Comparison of ENCODE assay signal across 1 cellular context in the genomic region with DNA sequence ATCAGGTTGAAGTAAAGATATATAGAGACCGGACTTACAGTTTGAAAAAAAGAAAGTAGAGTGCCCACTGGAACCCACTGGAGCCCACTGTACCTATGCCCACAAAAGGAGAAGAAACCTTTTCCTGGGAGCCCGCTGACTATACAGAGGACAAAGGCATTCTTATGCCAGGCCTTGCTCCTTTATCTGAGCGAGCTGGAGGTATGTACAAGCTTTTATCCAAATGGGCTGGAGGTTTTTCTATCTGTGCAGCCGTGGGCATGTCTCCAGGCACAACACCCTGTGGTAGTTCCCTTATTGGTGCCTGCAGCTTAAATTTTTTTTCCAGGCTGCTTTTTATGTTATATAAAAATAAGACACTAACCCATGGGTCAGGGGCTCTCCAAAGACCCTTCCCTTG.
TF ChIP-seq lines count a peak whose summit lies in the region.

No MANE protein-coding gene starts in this region.

TF ChIP-seq in HepG2, 621 proteins besides CTCF, POLR2A, EP300 and RAD21:
- TF ChIP-seq ZNF569 (CRISPR knock-in tag; IDR thresholded peaks at IDR 0.05; ENCODE audit: borderline replicate concordance): no peak
- TF ChIP-seq, protein P1, sequence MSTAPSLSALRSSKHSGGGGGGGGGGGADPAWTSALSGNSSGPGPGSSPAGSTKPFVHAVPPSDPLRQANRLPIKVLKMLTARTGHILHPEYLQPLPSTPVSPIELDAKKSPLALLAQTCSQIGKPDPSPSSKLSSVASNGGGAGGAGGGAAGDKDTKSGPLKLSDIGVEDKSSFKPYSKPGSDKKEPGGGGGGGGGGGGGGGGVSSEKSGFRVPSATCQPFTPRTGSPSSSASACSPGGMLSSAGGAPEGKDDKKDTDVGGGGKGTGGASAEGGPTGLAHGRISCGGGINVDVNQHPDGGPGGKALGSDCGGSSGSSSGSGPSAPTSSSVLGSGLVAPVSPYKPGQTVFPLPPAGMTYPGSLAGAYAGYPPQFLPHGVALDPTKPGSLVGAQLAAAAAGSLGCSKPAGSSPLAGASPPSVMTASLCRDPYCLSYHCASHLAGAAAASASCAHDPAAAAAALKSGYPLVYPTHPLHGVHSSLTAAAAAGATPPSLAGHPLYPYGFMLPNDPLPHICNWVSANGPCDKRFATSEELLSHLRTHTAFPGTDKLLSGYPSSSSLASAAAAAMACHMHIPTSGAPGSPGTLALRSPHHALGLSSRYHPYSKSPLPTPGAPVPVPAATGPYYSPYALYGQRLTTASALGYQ (CRISPR knock-in tag; IDR thresholded peaks at IDR 0.05): no peak
- TF ChIP-seq HNRNPL (IDR thresholded peaks at IDR 0.05; ENCODE audit: low read depth, low read length): no peak
- TF ChIP-seq, protein P2, sequence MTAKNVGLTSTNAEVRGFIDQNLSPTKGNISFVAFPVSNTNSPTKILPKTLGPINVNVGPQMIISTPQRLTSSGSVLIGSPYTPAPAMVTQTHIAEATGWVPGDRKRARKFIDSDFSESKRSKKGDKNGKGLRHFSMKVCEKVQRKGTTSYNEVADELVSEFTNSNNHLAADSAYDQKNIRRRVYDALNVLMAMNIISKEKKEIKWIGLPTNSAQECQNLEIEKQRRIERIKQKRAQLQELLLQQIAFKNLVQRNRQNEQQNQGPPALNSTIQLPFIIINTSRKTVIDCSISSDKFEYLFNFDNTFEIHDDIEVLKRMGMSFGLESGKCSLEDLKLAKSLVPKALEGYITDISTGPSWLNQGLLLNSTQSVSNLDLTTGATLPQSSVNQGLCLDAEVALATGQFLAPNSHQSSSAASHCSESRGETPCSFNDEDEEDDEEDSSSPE (CRISPR knock-in tag; IDR thresholded peaks at IDR 0.05): no peak
- TF ChIP-seq NFRKB (IDR thresholded peaks at IDR 0.05): no peak
- no peak for TF ChIP-seq ZNF720 (CRISPR knock-in tag; IDR thresholded peaks at IDR 0.05)
- no peak for TF ChIP-seq PRMT3 (CRISPR knock-in tag; IDR thresholded peaks at IDR 0.05; ENCODE audit: borderline replicate concordance, low read depth)
- TF ChIP-seq ZFYVE20 (CRISPR knock-in tag; IDR thresholded peaks at IDR 0.05; ENCODE audit: borderline replicate concordance, low read depth): no peak
- TF ChIP-seq, protein P3, sequence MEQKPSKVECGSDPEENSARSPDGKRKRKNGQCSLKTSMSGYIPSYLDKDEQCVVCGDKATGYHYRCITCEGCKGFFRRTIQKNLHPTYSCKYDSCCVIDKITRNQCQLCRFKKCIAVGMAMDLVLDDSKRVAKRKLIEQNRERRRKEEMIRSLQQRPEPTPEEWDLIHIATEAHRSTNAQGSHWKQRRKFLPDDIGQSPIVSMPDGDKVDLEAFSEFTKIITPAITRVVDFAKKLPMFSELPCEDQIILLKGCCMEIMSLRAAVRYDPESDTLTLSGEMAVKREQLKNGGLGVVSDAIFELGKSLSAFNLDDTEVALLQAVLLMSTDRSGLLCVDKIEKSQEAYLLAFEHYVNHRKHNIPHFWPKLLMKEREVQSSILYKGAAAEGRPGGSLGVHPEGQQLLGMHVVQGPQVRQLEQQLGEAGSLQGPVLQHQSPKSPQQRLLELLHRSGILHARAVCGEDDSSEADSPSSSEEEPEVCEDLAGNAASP (CRISPR knock-in tag; IDR thresholded peaks at IDR 0.05; ENCODE audit: borderline replicate concordance): no peak
- no peak for TF ChIP-seq ZSCAN22 (CRISPR knock-in tag; IDR thresholded peaks at IDR 0.05)
- TF ChIP-seq ZSCAN12 (CRISPR knock-in tag; IDR thresholded peaks at IDR 0.05): no peak
- no peak for TF ChIP-seq ZNF564 (CRISPR knock-in tag; IDR thresholded peaks at IDR 0.05)
- TF ChIP-seq ZNF563 (CRISPR knock-in tag; IDR thresholded peaks at IDR 0.05): no peak
- TF ChIP-seq, protein P4, sequence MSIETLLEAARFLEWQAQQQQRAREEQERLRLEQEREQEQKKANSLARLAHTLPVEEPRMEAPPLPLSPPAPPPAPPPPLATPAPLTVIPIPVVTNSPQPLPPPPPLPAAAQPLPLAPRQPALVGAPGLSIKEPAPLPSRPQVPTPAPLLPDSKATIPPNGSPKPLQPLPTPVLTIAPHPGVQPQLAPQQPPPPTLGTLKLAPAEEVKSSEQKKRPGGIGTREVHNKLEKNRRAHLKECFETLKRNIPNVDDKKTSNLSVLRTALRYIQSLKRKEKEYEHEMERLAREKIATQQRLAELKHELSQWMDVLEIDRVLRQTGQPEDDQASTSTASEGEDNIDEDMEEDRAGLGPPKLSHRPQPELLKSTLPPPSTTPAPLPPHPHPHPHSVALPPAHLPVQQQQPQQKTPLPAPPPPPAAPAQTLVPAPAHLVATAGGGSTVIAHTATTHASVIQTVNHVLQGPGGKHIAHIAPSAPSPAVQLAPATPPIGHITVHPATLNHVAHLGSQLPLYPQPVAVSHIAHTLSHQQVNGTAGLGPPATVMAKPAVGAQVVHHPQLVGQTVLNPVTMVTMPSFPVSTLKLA (IDR thresholded peaks at IDR 0.05): no peak
- TF ChIP-seq ZNF614 (CRISPR knock-in tag; IDR thresholded peaks at IDR 0.05; ENCODE audit: borderline replicate concordance): no peak
- TF ChIP-seq THYN1 (CRISPR knock-in tag; IDR thresholded peaks at IDR 0.05; ENCODE audit: borderline replicate concordance, low read depth): no peak
- TF ChIP-seq RAD51 (IDR thresholded peaks at IDR 0.05; ENCODE audit: borderline replicate concordance): no peak
